In genomic region chr14:65259000-65259399, GRCh38 we compare ENCODE assay signal across 20 cellular contexts.
"Had no signal": no experiment of that assay in that cellular context is flagged by ENCODE, and none has a peak within 500 bp of the region (broad histone marks: within the 10 kb centered on the region; RNA-seq: fewer than 3 reads in every experiment).

No MANE protein-coding gene starts in this region.

- H3K27me3 ChIP-seq: body of pancreas, colonic mucosa, gastroesophageal sphincter, pancreas had no signal

- H3K27ac ChIP-seq: body of pancreas, colonic mucosa, gastroesophageal sphincter, pancreas, sigmoid colon, thoracic aorta had no signal

- DNase-seq: activated CD4-positive, alpha-beta T cell treated with anti-CD3 and anti-CD28 coated beads for 36 hours; activated CD8-positive, alpha-beta memory T cell treated with anti-CD3 and anti-CD28 coated beads, Interleukin-2, amount 50 U/mL, for 4 hours; activated CD8-positive, alpha-beta T cell treated with anti-CD3 and anti-CD28 coated beads for 36 hours; activated gamma-delta T cell; activated T-cell treated with anti-CD3 and anti-CD28 coated beads, Interleukin-2, amount 50 U/mL, for 48 hours; amniotic stem cell; body of pancreas; central memory CD4-positive, alpha-beta T cell; colonic mucosa; islet precursor cell; mucosa of descending colon; naive thymus-derived CD4-positive, alpha-beta T cell; pancreas; sigmoid colon; stimulated activated CD4-positive, alpha-beta T cell treated with anti-CD3 and anti-CD28 coated beads, Interleukin-1b, Interleukin-23, amount 100 ng/mL, for 48 hours had no signal

- H3K4me1 ChIP-seq: gastroesophageal sphincter, sigmoid colon had no signal

- H3K9me3 ChIP-seq: body of pancreas, colonic mucosa, mucosa of descending colon, pancreas had no signal

- H3K36me3 ChIP-seq: colonic mucosa, gastroesophageal sphincter, pancreas, sigmoid colon, thoracic aorta had no signal

- H3K27ac Mint-ChIP-seq: activated CD4-positive, alpha-beta T cell treated with anti-CD3 and anti-CD28 coated beads for 36 hours; activated CD8-positive, alpha-beta T cell treated with anti-CD3 and anti-CD28 coated beads for 36 hours; activated naive CD4-positive, alpha-beta T cell treated with anti-CD3 and anti-CD28 coated beads, Interleukin-2, amount 50 U/mL, for 72 hours; T-helper 1 cell treated with Interleukin-12 subunit alpha and Interleukin-12 subunit beta and Interleukin-4 antibody, amounts not matched to agents 30 μg/mL and 1 μg/mL, for 36 hours had no signal

- ATAC-seq: activated CD4-positive, alpha-beta T cell treated with anti-CD3 and anti-CD28 coated beads for 36 hours; body of pancreas; gastroesophageal sphincter; left lobe of liver; mucosa of descending colon; naive thymus-derived CD4-positive, alpha-beta T cell had no signal

- H3K4me3 ChIP-seq: body of pancreas, colonic mucosa, gastroesophageal sphincter, mucosa of descending colon, pancreas, sigmoid colon, thoracic aorta had no signal

- H3K4me3 Mint-ChIP-seq: activated CD4-positive, alpha-beta T cell treated with anti-CD3 and anti-CD28 coated beads for 36 hours; activated CD8-positive, alpha-beta T cell treated with anti-CD3 and anti-CD28 coated beads for 36 hours; naive thymus-derived CD4-positive, alpha-beta T cell; T-helper 1 cell treated with Interleukin-12 subunit alpha and Interleukin-12 subunit beta and Interleukin-4 antibody, amounts not matched to agents 30 μg/mL and 1 μg/mL, for 36 hours had no signal

- H3K27me3 Mint-ChIP-seq: activated CD4-positive, alpha-beta T cell treated with anti-CD3 and anti-CD28 coated beads for 36 hours; activated CD8-positive, alpha-beta T cell treated with anti-CD3 and anti-CD28 coated beads for 36 hours; naive thymus-derived CD4-positive, alpha-beta T cell had no signal
